Comparison of ENCODE assay signal across 6 cellular contexts in the genomic region with DNA sequence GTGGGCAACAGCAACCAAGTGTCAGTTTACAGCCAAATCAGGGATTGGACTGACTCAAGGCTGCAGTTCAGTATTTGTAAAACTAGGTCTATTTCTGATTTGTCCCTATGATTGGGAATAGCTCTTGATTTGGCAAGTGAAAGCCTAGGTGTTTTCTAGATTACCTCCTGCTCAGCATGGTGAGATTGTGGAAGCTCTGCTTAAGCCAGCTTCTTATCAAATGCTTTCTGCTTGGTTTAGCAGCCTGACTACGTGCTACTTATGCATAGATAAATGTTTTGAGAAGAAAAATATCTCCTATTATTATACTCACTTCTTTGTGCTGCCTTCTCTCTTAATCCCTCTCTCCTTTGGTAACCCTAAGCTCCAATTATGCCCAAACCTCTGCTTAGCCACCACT.
"Had no signal": no experiment of that assay in that cellular context is flagged by ENCODE, and none has a peak within 500 bp of the region (broad histone marks: within the 10 kb centered on the region; RNA-seq: fewer than 3 reads in every experiment).

No MANE protein-coding gene starts in this region.

- H3K27ac ChIP-seq: HL-60 had no signal

- FAIRE-seq: HepG2, HTR-8/SVneo had no signal

- DNase-seq: IMR-90, KBM-7, KG1 had no signal

- ATAC-seq: HepG2 had no signal
